Comparison of ENCODE assay signal across 21 cellular contexts in the genomic region with DNA sequence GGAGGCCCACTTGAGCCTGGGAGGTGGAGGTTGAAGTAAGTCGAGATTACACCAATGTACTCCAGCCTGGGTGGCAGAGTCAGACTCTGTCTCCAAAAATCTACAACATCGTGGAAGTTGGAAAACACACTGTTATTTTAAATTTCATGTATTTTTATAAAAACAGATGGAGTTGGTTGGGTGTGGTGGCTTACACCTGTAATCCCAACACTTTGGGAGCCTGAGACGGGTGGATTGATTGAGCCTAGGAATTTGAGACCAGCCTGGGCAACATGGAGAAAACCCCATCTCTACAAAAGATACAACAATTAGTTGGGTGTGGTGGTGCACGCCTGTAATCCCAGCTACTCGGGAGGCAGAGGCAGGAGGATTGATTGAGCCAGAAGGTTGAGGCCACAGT. TPM values are rescaled to one million over a fixed set of nuclear protein-coding genes. Genes with fewer than 3 reads are reported as not detected.
DNase-seq lines count a peak whose midpoint lies in the region; ATAC-seq, FAIRE-seq and TF ChIP-seq lines count a peak whose summit lies in the region.
"Had no signal": no experiment of that assay in that cellular context is flagged by ENCODE, and none has a peak within 500 bp of the region (broad histone marks: within the 10 kb centered on the region; RNA-seq: fewer than 3 reads in every experiment).

No MANE protein-coding gene starts in this region.

- H3K27ac Mint-ChIP-seq in chondrocyte (ENCODE audit: unreplicated experiment), result peak overlapping the region; percentile 53
- H3K27ac Mint-ChIP-seq in endothelial cell (ENCODE audit: unreplicated experiment), result no peak overlapping the region
- H3K27ac Mint-ChIP-seq: B cell; CD4-positive, alpha-beta T cell; CD8-positive, alpha-beta T cell had no signal

- H4K20me1 ChIP-seq in K562 (replicated peaks; ENCODE audit: control insufficient read depth, insufficient read depth, low read length), result no peaks in the 10 kb centered on the region

- POLR2A ChIA-PET in K562 (lab: Yijun Ruan, JAX), result interaction anchor here (0.6 to 2.9 kb wide), 3 partner anchors 11 to 270 kb away, joined by 3 to 11 read pairs (median 3); partner anchors contain the start of gene CDC45

- no peaks in the 10 kb centered on the region for H3K9me1 ChIP-seq in K562 (ENCODE audit: control insufficient read depth, insufficient read depth, low read length)

- no peak overlapping the region for H3K4me3 ChIP-seq in K562
- H3K4me3 ChIP-seq: BLaER1 treated with 17β-estradiol and CSF1 and Interleukin-3, amounts not matched to agents 10 nM and 100 nM had no signal

- TF ChIP-seq POLR2A in K562 (conservative IDR thresholded peaks at IDR 0.05), result no peak

- no peaks in the 10 kb centered on the region for H3K4me1 ChIP-seq in K562 (replicated peaks in 1 of 2; ENCODE audit: control insufficient read depth in 2 of 2, insufficient read depth in 2 of 2, low read length in 2 of 2)
- H3K4me1 ChIP-seq: Caco-2 had no signal

- no peak for TF ChIP-seq EP300 in K562 (IDR thresholded peaks at IDR 0.05; ENCODE audit: low read length)

- TF ChIP-seq CTCF in K562 (IDR thresholded peaks at IDR 0.05 in 2 of 3, conservative IDR thresholded peaks at IDR 0.05 in 1 of 3; ENCODE audit: insufficient read depth in 2 of 3, low read depth in 1 of 3, low read length in 3 of 3), result no peak
- no peak for TF ChIP-seq CTCF in chondrocyte (IDR thresholded peaks at IDR 0.05)
- TF ChIP-seq CTCF in endothelial cell (IDR thresholded peaks at IDR 0.05; ENCODE audit: unreplicated experiment), result no peak

- H3K4me1 Mint-ChIP-seq in chondrocyte (ENCODE audit: low read depth) (no peaks in the 10 kb centered on the region), endothelial cell (ENCODE audit: unreplicated experiment) (no peaks in the 10 kb centered on the region)

- intact Hi-C loops in K562 (cut with micrococcal nuclease), result no loop called here

- TF ChIP-seq RAD21 in K562 (CRISPR knock-in tag; conservative IDR thresholded peaks at IDR 0.05 in 1 of 2, IDR thresholded peaks at IDR 0.05 in 1 of 2), result no peak

- no peak overlapping the region for H3K27ac ChIP-seq in K562 (ENCODE audit: extremely low read depth, low read depth, low read length)
- H3K27ac ChIP-seq: BLaER1 treated with 17β-estradiol and CSF1 and Interleukin-3, amounts not matched to agents 10 nM and 100 nM; C4-2B had no signal

- H3K79me2 ChIP-seq in K562 (ENCODE audit: control insufficient read depth, insufficient read depth, low read length), result no peaks in the 10 kb centered on the region

- CTCF ChIA-PET in K562 (lab: Yijun Ruan, JAX; ENCODE audit: low intra/inter-chr PET ratio), result no interaction called here

- H3K4me3 Mint-ChIP-seq in chondrocyte (ENCODE audit: unreplicated experiment) (no peak overlapping the region), endothelial cell (ENCODE audit: unreplicated experiment) (peak overlapping the region; percentile 34)
- H3K4me3 Mint-ChIP-seq: B cell; CD4-positive, alpha-beta T cell; CD8-positive, alpha-beta T cell had no signal

- no peaks in the 10 kb centered on the region for H3K27me3 Mint-ChIP-seq in chondrocyte (ENCODE audit: low read depth)
- H3K27me3 Mint-ChIP-seq in endothelial cell (ENCODE audit: unreplicated experiment), result no peaks in the 10 kb centered on the region
- H3K27me3 Mint-ChIP-seq: B cell; CD4-positive, alpha-beta T cell had no signal

- peaks cover 53% of the 10 kb centered on the region for H3K36me3 Mint-ChIP-seq in chondrocyte (ENCODE audit: low read depth)
- H3K36me3 Mint-ChIP-seq in endothelial cell (ENCODE audit: low read depth, unreplicated experiment), result peaks cover 57% of the 10 kb centered on the region

- 91% methylated on average over 5 of the region's 5 CpGs for WGBS in K562 (ENCODE audit: insufficient coverage, low coverage, missing lambda C conversion rate)

- FAIRE-seq in K562 (lab: Jason Lieb, UNC) (no peak), urothelium cell line (lab: Jason Lieb, UNC) (peak; percentile 37)
- FAIRE-seq: D721Med, GM12891, GM19239 had no signal

- no peak for ATAC-seq in K562
- ATAC-seq: CD8-positive, alpha-beta T cell had no signal

- no peak overlapping the region for H2AFZ ChIP-seq in K562 (ENCODE audit: low read depth, low read length)

- DNase-seq in K562 (ENCODE audit: extremely low read depth in 1 of 4, low spot score in 3 of 4) (no peak), chondrocyte (ENCODE audit: low spot score) (no peak), endothelial cell (ENCODE audit: low spot score) (no peak), urothelium cell line (ENCODE audit: low spot score) (no peak), Ammon's horn (ENCODE audit: low spot score) (no peak), NCI-H2081 (lab: John Stamatoyannopoulos, UW) (no peak)
- DNase-seq in central memory CD4-positive, alpha-beta T cell, result no peak
- DNase-seq: 8988T; ACHN; Caco-2; Calu3; CD4-positive, alpha-beta T cell; CD8-positive, alpha-beta T cell; DMS79 treated with DMSO at 0.1 percent for 48 hours; GF-D8 had no signal

- H3K9ac ChIP-seq in K562 (ENCODE audit: insufficient read depth in 1 of 2, low read depth in 2 of 2, low read length in 2 of 2), result no peak overlapping the region
- H3K9ac ChIP-seq: BLaER1 treated with 17β-estradiol and CSF1 and Interleukin-3, amounts not matched to agents 10 nM and 100 nM had no signal

- in situ Hi-C loops in K562 (cut with MboI), result no loop called here

- no peaks in the 10 kb centered on the region for H3K27me3 ChIP-seq in K562 (ENCODE audit: control insufficient read depth in 2 of 2, insufficient read depth in 2 of 2, low read length in 2 of 2)
- H3K27me3 ChIP-seq: BLaER1 treated with 17β-estradiol and CSF1 and Interleukin-3, amounts not matched to agents 10 nM and 100 nM had no signal

- no peak overlapping the region for H3K4me2 ChIP-seq in K562 (ENCODE audit: insufficient read depth, low read length)
- H3K4me2 ChIP-seq: BLaER1 treated with 17β-estradiol and CSF1 and Interleukin-3, amounts not matched to agents 10 nM and 100 nM had no signal

- peaks cover 3% of the 10 kb centered on the region for H3K9me3 ChIP-seq in K562 (replicated peaks; ENCODE audit: control insufficient read depth, insufficient read depth, low read depth, low read length)

- peaks cover 89% of the 10 kb centered on the region for H3K36me3 ChIP-seq in K562 (ENCODE audit: control insufficient read depth, insufficient read depth, low read length)

- H3K9me3 Mint-ChIP-seq in chondrocyte (ENCODE audit: low read depth) (peaks cover 12% of the 10 kb centered on the region), endothelial cell (ENCODE audit: unreplicated experiment) (no peaks in the 10 kb centered on the region)

- no TSS peak for BruUV-seq in K562 (replicated peaks; lab: Mats Ljungman, UMichigan)

TF ChIP-seq in K562, 482 proteins besides CTCF, POLR2A, EP300 and RAD21 (continues in another document):
- TF ChIP-seq PRPF4 (IDR thresholded peaks at IDR 0.05; ENCODE audit: insufficient read depth, low read depth, low read length, poor library complexity, severe bottlenecking), result no peak

RNA-seq across cellular contexts. Expression of gene CLTCL1, which starts 52.0 kb away (rescaled TPM):
- total RNA-seq in K562 (2011; cell fraction: chromatin; rRNA removed; ENCODE audit: low replicate concordance), result 78.7 and 79.9 TPM in 2 replicates
- total RNA-seq in K562 (2011; cell fraction: nucleolus; rRNA removed), result 32.0 and 34.7 TPM in 2 replicates
- total RNA-seq in K562 (2011; cell fraction: nucleoplasm; rRNA removed), result 23.7 and 38.1 TPM in 2 replicates
- total RNA-seq in K562 (2014; rRNA removed), result 4.3 and 5.4 TPM in 2 replicates
- 4.2 and 4.6 TPM in 2 replicates for total RNA-seq in K562 (2014; rRNA removed; fragmentation: Illumina TruSeq; extraction: Trizol)
- total RNA-seq in K562 (2015; rRNA removed; fragmentation: Illumina TruSeq; extraction: Trizol), result 3.6 and 4.5 TPM in 2 replicates
- 8.5 and 8.8 TPM in 2 replicates for total RNA-seq in K562 (2021)
- polyA plus RNA-seq in K562 (2011; rRNA removed), result 11.7 and 17.0 TPM in 2 replicates
- polyA plus RNA-seq in K562 (2011; cell fraction: cytosol; rRNA removed), result 10.3 and 14.5 TPM in 2 replicates
- 41.1 and 49.0 TPM in 2 replicates for polyA plus RNA-seq in K562 (2011; cell fraction: nucleus; rRNA removed)
- 5.7 and 18.7 TPM in 2 replicates for polyA plus RNA-seq in K562 (2012)
- polyA plus RNA-seq in K562 (2014; fragmentation: Illumina TruSeq; extraction: Trizol), result 4.3 and 5.0 TPM in 2 replicates
- polyA plus RNA-seq in K562 (2014; fragmentation: Nextera tagmentation; extraction: Ambion mirVana), result 1 to 10 TPM; 1.1 to 2.1 TPM
- 5.8 and 8.8 TPM in 2 replicates for polyA plus RNA-seq in K562 (2014; rRNA removed)
- 25.0 and 27.6 TPM in 2 replicates for polyA minus RNA-seq in K562 (2011; rRNA and poly(A)+ RNA removed)
- 12.9 and 15.0 TPM in 2 replicates for polyA minus RNA-seq in K562 (2011; cell fraction: cytosol; rRNA and poly(A)+ RNA removed)
- polyA minus RNA-seq in K562 (2011; cell fraction: nucleus; rRNA and poly(A)+ RNA removed), result 18.0 and 35.4 TPM in 2 replicates
- 22.5 to 28.3 TPM (median 24.2 TPM) in 3 replicates for total RNA-seq in chondrocyte
- 13.5 TPM for total RNA-seq in endothelial cell (ENCODE audit: unreplicated experiment)
